Comparison of ENCODE assay signal across 8 cellular contexts in genomic region chr13:27359203-27359821, GRCh38.
A peak's percentile ranks its signal among the peaks of the same experiment; 100 is the strongest.
DNase-seq lines count a peak whose midpoint lies in the region; ATAC-seq and TF ChIP-seq lines count a peak whose summit lies in the region.

No MANE protein-coding gene starts in this region.

- peak; percentile 91 for TF ChIP-seq CTCF in CD4-positive, alpha-beta T cell (IDR thresholded peaks at IDR 0.05)

- H3K4me1 Mint-ChIP-seq in CD4-positive, alpha-beta T cell (ENCODE audit: low read depth) = peaks cover 4% of the 10 kb centered on the region

- peak; percentile 54 to 73 (median 63) for DNase-seq in CD4-positive, alpha-beta T cell
- DNase-seq in NCI-H2227 (lab: John Stamatoyannopoulos, UW; ENCODE audit: unreplicated experiment) = peak; percentile 60
- peak; percentile 46 to 56 for DNase-seq in activated CD4-positive, alpha-beta T cell treated with anti-CD3 and anti-CD28 coated beads for 24 hours (ENCODE audit: low read depth in 2 of 2)
- peak; percentile 83 for DNase-seq in cerebellar cortex (ENCODE audit: low spot score)
- DNase-seq in left lobe of liver (ENCODE audit: low spot score) = peak; percentile 69
- peak; percentile 53 to 58 for DNase-seq in stimulated activated CD4-positive, alpha-beta T cell treated with anti-CD3 and anti-CD28 coated beads, Interleukin-4, amount 100 ng/mL, for 48 hours (ENCODE audit: low read depth in 2 of 2)

- H3K36me3 Mint-ChIP-seq in CD4-positive, alpha-beta T cell (ENCODE audit: low read depth) = no peaks in the 10 kb centered on the region

- H3K9me3 ChIP-seq in CD4-positive, alpha-beta T cell (ENCODE audit: control insufficient read depth, low read length) = no peaks in the 10 kb centered on the region

- H3K27me3 ChIP-seq in CD4-positive, alpha-beta T cell (ENCODE audit: control insufficient read depth, insufficient read depth, low read length) = peaks cover 5% of the 10 kb centered on the region

- ATAC-seq in CD4-positive, alpha-beta T cell (ENCODE audit: poor library complexity) = peak; percentile 53
- ATAC-seq in GM21717 (IDR thresholded peaks at IDR 0.05; ENCODE audit: unreplicated experiment) (peak; percentile 52), left lobe of liver (peak; percentile 75), GM21528 (IDR thresholded peaks at IDR 0.05; ENCODE audit: low FRiP score, unreplicated experiment) (no peak)

- CTCF ChIA-PET in CD4-positive, alpha-beta T cell (lab: Charles Lee) = interaction anchor here (0.7 to 2.5 kb wide), 8 partner anchors 89 to 625 kb away, joined by 3 to 54 read pairs (median 3); partner anchors contain the start of gene RASL11A

- no peak overlapping the region for H3K27ac Mint-ChIP-seq in CD4-positive, alpha-beta T cell

- H3K4me3 Mint-ChIP-seq in CD4-positive, alpha-beta T cell = no peak overlapping the region

- H3K27me3 Mint-ChIP-seq in CD4-positive, alpha-beta T cell = peaks cover 39% of the 10 kb centered on the region

- intact Hi-C loops in CD4-positive, alpha-beta T cell (cut with DNase I, micrococcal nuclease) = loop anchor here (1.0 to 10.0 kb wide), 4 partner anchors 87 to 374 kb away; partner anchors contain the start of genes USP12 (in 2 of the 2) and RASL11A (in 1 of the 2)

- POLR2A ChIA-PET in CD4-positive, alpha-beta T cell (lab: Charles Lee) = interaction anchor here (0.6 to 2.1 kb wide), 2 partner anchors 26 to 374 kb away, joined by 6 to 10 read pairs; no protein-coding TSS in a partner anchor

- no peak overlapping the region for H3K27ac ChIP-seq in CD4-positive, alpha-beta T cell (ENCODE audit: low read depth, low read length)

- H3K9me3 Mint-ChIP-seq in CD4-positive, alpha-beta T cell = no peaks in the 10 kb centered on the region
